ENCODE assay signal across 27 cellular contexts in genomic region chr21:33421713-33422393, GRCh38.
"Had no signal": no experiment of that assay in that cellular context is flagged by ENCODE, and none has a peak within 500 bp of the region (broad histone marks: within the 10 kb centered on the region; RNA-seq: fewer than 3 reads in every experiment).

No MANE protein-coding gene starts in this region.

- DNase-seq: activated CD4-positive, alpha-beta T cell treated with anti-CD3 and anti-CD28 coated beads for 4 hours; activated CD4-positive, alpha-beta T cell treated with anti-CD3 and anti-CD28 coated beads, Interleukin-2, amount 50 U/mL, for 48 hours; activated CD4-positive, CD25-positive, alpha-beta regulatory T cell; activated effector memory CD4-positive, alpha-beta T cell treated with Interleukin-2 at 50 U/mL for 16 hours; activated naive CD4-positive, alpha-beta T cell treated with anti-CD3 and anti-CD28 coated beads for 36 hours; activated T-cell treated with anti-CD3 and anti-CD28 coated beads, Interleukin-2, amount 50 U/mL, for 48 hours; anterior cingulate cortex; effector memory CD4-positive, alpha-beta T cell; glutamatergic neuron; immature natural killer cell; lower lobe of right lung; naive thymus-derived CD4-positive, alpha-beta T cell; stimulated activated CD4-positive, alpha-beta T cell treated with anti-CD3 and anti-CD28 coated beads, Interleukin-4, amount 100 ng/mL, for 4 hours; stomach; SW 1271; T-helper 17 cell had no signal

- H3K27ac Mint-ChIP-seq: activated naive CD4-positive, alpha-beta T cell treated with anti-CD3 and anti-CD28 coated beads for 36 hours; brain; immature natural killer cell; neural progenitor cell; T-helper 17 cell; type B pancreatic cell had no signal

- H3K27ac ChIP-seq: hepatocyte, lower lobe of right lung, neural progenitor cell, prostate gland, stomach had no signal

- H3K9me3 Mint-ChIP-seq: activated naive CD4-positive, alpha-beta T cell treated with anti-CD3 and anti-CD28 coated beads for 36 hours; central memory CD8-positive, alpha-beta T cell; immature natural killer cell; naive thymus-derived CD4-positive, alpha-beta T cell; neural progenitor cell had no signal

- H3K4me3 ChIP-seq: esophagus muscularis mucosa, hepatocyte, lower lobe of right lung, neural progenitor cell, prostate gland, stomach had no signal

- H3K27me3 ChIP-seq: esophagus muscularis mucosa, hepatocyte, neural progenitor cell, stomach had no signal

- H3K27me3 Mint-ChIP-seq: T-helper 17 cell, type B pancreatic cell had no signal

- H3K9ac ChIP-seq: neural progenitor cell had no signal

- H3K4me3 Mint-ChIP-seq: activated naive CD4-positive, alpha-beta T cell treated with anti-CD3 and anti-CD28 coated beads for 36 hours; brain; central memory CD8-positive, alpha-beta T cell; naive thymus-derived CD4-positive, alpha-beta T cell; neural progenitor cell; T-helper 17 cell; type B pancreatic cell had no signal

- FAIRE-seq: colon, endothelial cell of umbilical vein, frontal cortex had no signal

- H3K9me3 ChIP-seq: esophagus muscularis mucosa, lower lobe of right lung, prostate gland, stomach had no signal

- H3K4me2 ChIP-seq: hepatocyte, neural progenitor cell had no signal

- H3K4me1 Mint-ChIP-seq: brain; central memory CD8-positive, alpha-beta T cell; immature natural killer cell; neural progenitor cell had no signal

- ATAC-seq: left lobe of liver; lower lobe of right lung; naive thymus-derived CD4-positive, alpha-beta T cell; T-helper 17 cell had no signal

- H3K4me1 ChIP-seq: neural progenitor cell had no signal

- H2AFZ ChIP-seq: hepatocyte, neural progenitor cell had no signal
